Comparison of ENCODE assay signal across 1 cellular context in genomic region chr4:69763233-69763632, GRCh38.
TF ChIP-seq lines count a peak whose summit lies in the region.

No MANE protein-coding gene starts in this region.

TF ChIP-seq in HepG2, 621 proteins besides CTCF, POLR2A, EP300 and RAD21 (continued from another document):
- TF ChIP-seq ZNF367 (CRISPR knock-in tag; IDR thresholded peaks at IDR 0.05; ENCODE audit: borderline replicate concordance) (no peak), KLF15 (CRISPR knock-in tag; IDR thresholded peaks at IDR 0.05; ENCODE audit: borderline replicate concordance) (no peak), SP5 (CRISPR knock-in tag; IDR thresholded peaks at IDR 0.05; ENCODE audit: borderline replicate concordance, low read depth) (no peak), RNF2 (conservative IDR thresholded peaks at IDR 0.05; ENCODE audit: low read depth) (no peak), ZNF350 (CRISPR knock-in tag; IDR thresholded peaks at IDR 0.05; ENCODE audit: borderline replicate concordance, low read depth) (no peak), BRCA1 (CRISPR knock-in tag; IDR thresholded peaks at IDR 0.05) (no peak), ZNF34 (CRISPR knock-in tag; IDR thresholded peaks at IDR 0.05; ENCODE audit: borderline replicate concordance) (no peak), ZFP90 (CRISPR knock-in tag; IDR thresholded peaks at IDR 0.05; ENCODE audit: borderline replicate concordance) (no peak)
- TF ChIP-seq, protein P1, sequence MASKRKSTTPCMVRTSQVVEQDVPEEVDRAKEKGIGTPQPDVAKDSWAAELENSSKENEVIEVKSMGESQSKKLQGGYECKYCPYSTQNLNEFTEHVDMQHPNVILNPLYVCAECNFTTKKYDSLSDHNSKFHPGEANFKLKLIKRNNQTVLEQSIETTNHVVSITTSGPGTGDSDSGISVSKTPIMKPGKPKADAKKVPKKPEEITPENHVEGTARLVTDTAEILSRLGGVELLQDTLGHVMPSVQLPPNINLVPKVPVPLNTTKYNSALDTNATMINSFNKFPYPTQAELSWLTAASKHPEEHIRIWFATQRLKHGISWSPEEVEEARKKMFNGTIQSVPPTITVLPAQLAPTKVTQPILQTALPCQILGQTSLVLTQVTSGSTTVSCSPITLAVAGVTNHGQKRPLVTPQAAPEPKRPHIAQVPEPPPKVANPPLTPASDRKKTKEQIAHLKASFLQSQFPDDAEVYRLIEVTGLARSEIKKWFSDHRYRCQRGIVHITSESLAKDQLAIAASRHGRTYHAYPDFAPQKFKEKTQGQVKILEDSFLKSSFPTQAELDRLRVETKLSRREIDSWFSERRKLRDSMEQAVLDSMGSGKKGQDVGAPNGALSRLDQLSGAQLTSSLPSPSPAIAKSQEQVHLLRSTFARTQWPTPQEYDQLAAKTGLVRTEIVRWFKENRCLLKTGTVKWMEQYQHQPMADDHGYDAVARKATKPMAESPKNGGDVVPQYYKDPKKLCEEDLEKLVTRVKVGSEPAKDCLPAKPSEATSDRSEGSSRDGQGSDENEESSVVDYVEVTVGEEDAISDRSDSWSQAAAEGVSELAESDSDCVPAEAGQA (IDR thresholded peaks at IDR 0.05; ENCODE audit: low read depth): no peak
- TF ChIP-seq, protein P1 (CRISPR knock-in tag; IDR thresholded peaks at IDR 0.05; ENCODE audit: borderline replicate concordance): no peak
- TF ChIP-seq, protein P2, sequence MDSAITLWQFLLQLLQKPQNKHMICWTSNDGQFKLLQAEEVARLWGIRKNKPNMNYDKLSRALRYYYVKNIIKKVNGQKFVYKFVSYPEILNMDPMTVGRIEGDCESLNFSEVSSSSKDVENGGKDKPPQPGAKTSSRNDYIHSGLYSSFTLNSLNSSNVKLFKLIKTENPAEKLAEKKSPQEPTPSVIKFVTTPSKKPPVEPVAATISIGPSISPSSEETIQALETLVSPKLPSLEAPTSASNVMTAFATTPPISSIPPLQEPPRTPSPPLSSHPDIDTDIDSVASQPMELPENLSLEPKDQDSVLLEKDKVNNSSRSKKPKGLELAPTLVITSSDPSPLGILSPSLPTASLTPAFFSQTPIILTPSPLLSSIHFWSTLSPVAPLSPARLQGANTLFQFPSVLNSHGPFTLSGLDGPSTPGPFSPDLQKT (CRISPR knock-in tag; IDR thresholded peaks at IDR 0.05; ENCODE audit: borderline replicate concordance): no peak
- TF ChIP-seq, protein P3, sequence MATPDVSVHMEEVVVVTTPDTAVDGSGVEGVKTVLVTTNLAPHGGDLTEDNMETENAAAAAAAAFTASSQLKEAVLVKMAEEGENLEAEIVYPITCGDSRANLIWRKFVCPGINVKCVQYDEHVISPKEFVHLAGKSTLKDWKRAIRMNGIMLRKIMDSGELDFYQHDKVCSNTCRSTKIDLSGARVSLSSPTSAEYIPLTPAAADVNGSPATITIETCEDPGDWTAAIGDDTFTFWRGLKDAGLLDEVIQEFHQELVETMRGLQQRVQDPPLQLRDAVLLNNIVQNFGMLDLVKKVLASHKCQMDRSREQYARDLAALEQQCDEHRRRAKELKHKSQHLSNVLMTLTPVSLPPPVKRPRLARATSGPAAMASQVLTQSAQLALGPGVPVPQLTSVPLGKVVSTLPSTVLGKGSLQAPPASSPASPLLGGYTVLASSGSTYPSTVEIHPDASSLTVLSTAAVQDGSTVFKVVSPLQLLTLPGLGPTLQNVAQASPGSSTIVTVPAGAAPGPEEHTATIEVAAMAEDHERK (CRISPR knock-in tag; IDR thresholded peaks at IDR 0.05; ENCODE audit: low read depth): no peak
